Comparison of ENCODE assay signal across 24 cellular contexts in genomic region chr11:96019810-96020747, GRCh38.
DNase-seq lines count a peak whose midpoint lies in the region; ATAC-seq and TF ChIP-seq lines count a peak whose summit lies in the region.
"Had no signal": no experiment of that assay in that cellular context is flagged by ENCODE, and none has a peak within 500 bp of the region (broad histone marks: within the 10 kb centered on the region; RNA-seq: fewer than 3 reads in every experiment).

No MANE protein-coding gene starts in this region.

- H3K9me2 ChIP-seq in GM23338 (ENCODE audit: insufficient read depth), result no peaks in the 10 kb centered on the region

- H3K4me3 Mint-ChIP-seq in activated T-cell treated with anti-CD3 and anti-CD28 coated beads, Interleukin-2, amount 50 U/mL, for 4 hours, result no peak overlapping the region
- H3K4me3 Mint-ChIP-seq in GM23338, result no peak overlapping the region
- no peak overlapping the region for H3K4me3 Mint-ChIP-seq in activated naive CD8-positive, alpha-beta T cell treated with anti-CD3 and anti-CD28 coated beads for 36 hours
- H3K4me3 Mint-ChIP-seq in nephron progenitor cell, result no peak overlapping the region
- H3K4me3 Mint-ChIP-seq: activated CD8-positive, alpha-beta memory T cell treated with anti-CD3 and anti-CD28 coated beads, Interleukin-2, amount 10 ng/mL, durations not matched to agents 7 days and 5 days had no signal

- no peaks in the 10 kb centered on the region for H3K36me3 ChIP-seq in GM23338 (ENCODE audit: insufficient read depth)
- H3K36me3 ChIP-seq: SJCRH30, tibial artery had no signal

- H3K36me3 Mint-ChIP-seq in activated T-cell treated with anti-CD3 and anti-CD28 coated beads, Interleukin-2, amount 50 U/mL, for 4 hours (ENCODE audit: insufficient read depth), result peaks cover 5% of the 10 kb centered on the region
- no peaks in the 10 kb centered on the region for H3K36me3 Mint-ChIP-seq in GM23338 (ENCODE audit: low read depth)
- peaks cover 12% of the 10 kb centered on the region for H3K36me3 Mint-ChIP-seq in activated naive CD8-positive, alpha-beta T cell treated with anti-CD3 and anti-CD28 coated beads for 36 hours
- peaks cover 7% of the 10 kb centered on the region for H3K36me3 Mint-ChIP-seq in nephron progenitor cell (ENCODE audit: low read depth)
- H3K36me3 Mint-ChIP-seq: activated CD8-positive, alpha-beta memory T cell treated with anti-CD3 and anti-CD28 coated beads, Interleukin-2, amount 10 ng/mL, durations not matched to agents 7 days and 5 days had no signal

- H3K4me2 ChIP-seq in GM23338, result peak overlapping the region; percentile 52

- H3K4me1 ChIP-seq in GM23338 (ENCODE audit: insufficient read depth), result peaks cover 28% of the 10 kb centered on the region
- H3K4me1 ChIP-seq: psoas muscle, tibial artery had no signal

- no peak overlapping the region for H3K27ac Mint-ChIP-seq in GM23338
- peak overlapping the region; percentile 49 for H3K27ac Mint-ChIP-seq in activated naive CD8-positive, alpha-beta T cell treated with anti-CD3 and anti-CD28 coated beads for 36 hours
- H3K27ac Mint-ChIP-seq in nephron progenitor cell, result peak overlapping the region; percentile 15
- H3K27ac Mint-ChIP-seq: activated CD8-positive, alpha-beta memory T cell treated with anti-CD3 and anti-CD28 coated beads, Interleukin-2, amount 10 ng/mL, durations not matched to agents 7 days and 5 days had no signal

- H3K79me2 ChIP-seq in GM23338 (replicated peaks; ENCODE audit: insufficient read depth), result no peaks in the 10 kb centered on the region

- TF ChIP-seq CTCF in GM23338 (conservative IDR thresholded peaks at IDR 0.05; ENCODE audit: low read depth in 2 of 2) (no peak), nephron progenitor cell (IDR thresholded peaks at IDR 0.05) (no peak)

- H3K27me3 ChIP-seq in GM23338 (ENCODE audit: insufficient read depth), result no peaks in the 10 kb centered on the region
- H3K27me3 ChIP-seq: SJCRH30, tibial artery had no signal

- ATAC-seq in activated T-cell treated with anti-CD3 and anti-CD28 coated beads, Interleukin-2, amount 50 U/mL, for 4 hours, result peak; percentile 39 to 66
- ATAC-seq in GM23338 (peak; percentile 50), GM19467 (IDR thresholded peaks at IDR 0.05; ENCODE audit: unreplicated experiment) (no peak)
- ATAC-seq: activated CD8-positive, alpha-beta memory T cell treated with anti-CD3 and anti-CD28 coated beads, Interleukin-2, amount 10 ng/mL, durations not matched to agents 7 days and 5 days; left lobe of liver; psoas muscle had no signal

- no peaks in the 10 kb centered on the region for H3K27me3 Mint-ChIP-seq in activated T-cell treated with anti-CD3 and anti-CD28 coated beads, Interleukin-2, amount 50 U/mL, for 4 hours (ENCODE audit: low read depth)
- H3K27me3 Mint-ChIP-seq in GM23338 (ENCODE audit: insufficient read depth, low read depth, poor library complexity), result peaks cover 7% of the 10 kb centered on the region
- H3K27me3 Mint-ChIP-seq in activated naive CD8-positive, alpha-beta T cell treated with anti-CD3 and anti-CD28 coated beads for 36 hours, result no peaks in the 10 kb centered on the region
- H3K27me3 Mint-ChIP-seq in nephron progenitor cell (ENCODE audit: low read depth, poor library complexity), result no peaks in the 10 kb centered on the region
- H3K27me3 Mint-ChIP-seq: activated CD8-positive, alpha-beta memory T cell treated with anti-CD3 and anti-CD28 coated beads, Interleukin-2, amount 10 ng/mL, durations not matched to agents 7 days and 5 days had no signal

- no peaks in the 10 kb centered on the region for H4K20me1 ChIP-seq in GM23338 (replicated peaks; ENCODE audit: insufficient read depth)

- H3F3A ChIP-seq in GM23338 (replicated peaks; ENCODE audit: low read depth), result no peaks in the 10 kb centered on the region

- H2AFZ ChIP-seq in GM23338, result no peak overlapping the region; the same call in 1 of the 2 replicates

- H3K4me1 Mint-ChIP-seq in activated T-cell treated with anti-CD3 and anti-CD28 coated beads, Interleukin-2, amount 50 U/mL, for 4 hours (ENCODE audit: low read depth), result peaks cover 46% of the 10 kb centered on the region
- H3K4me1 Mint-ChIP-seq in GM23338 (peaks cover 12% of the 10 kb centered on the region), nephron progenitor cell (peaks cover 15% of the 10 kb centered on the region)
- peaks cover 54% of the 10 kb centered on the region for H3K4me1 Mint-ChIP-seq in activated naive CD8-positive, alpha-beta T cell treated with anti-CD3 and anti-CD28 coated beads for 36 hours

- H3K9me3 Mint-ChIP-seq in activated T-cell treated with anti-CD3 and anti-CD28 coated beads, Interleukin-2, amount 50 U/mL, for 4 hours, result no peaks in the 10 kb centered on the region
- H3K9me3 Mint-ChIP-seq in GM23338 (no peaks in the 10 kb centered on the region), nephron progenitor cell (no peaks in the 10 kb centered on the region)
- H3K9me3 Mint-ChIP-seq in activated naive CD8-positive, alpha-beta T cell treated with anti-CD3 and anti-CD28 coated beads for 36 hours, result no peaks in the 10 kb centered on the region

- DNase-seq in activated T-cell treated with anti-CD3 and anti-CD28 coated beads, Interleukin-2, amount 50 U/mL, for 4 hours, result no peak
- DNase-seq in activated T-cell treated with anti-CD3 and anti-CD28 coated beads, Interleukin-2, amount 50 U/mL, for 1 hour, result no peak
- no peak for DNase-seq in GM23338 (ENCODE audit: low spot score)
- no peak for DNase-seq in activated naive CD8-positive, alpha-beta T cell treated with anti-CD3 and anti-CD28 coated beads for 36 hours
- DNase-seq in nephron progenitor cell, result no peak
- DNase-seq in NCI-H446 (lab: John Stamatoyannopoulos, UW), result no peak
- no peak for DNase-seq in GM19238 (ENCODE audit: insufficient read length, low spot score)
- DNase-seq: activated CD8-positive, alpha-beta memory T cell treated with anti-CD3 and anti-CD28 coated beads, Interleukin-2, amount 10 ng/mL, durations not matched to agents 7 days and 5 days; activated effector memory CD4-positive, alpha-beta T cell treated with anti-CD3 and anti-CD28 coated beads, Interleukin-2, amount 50 U/mL, for 16 hours; cerebellar nuclear complex; DMS53; foreskin fibroblast; GDM1; KG1; NCI-H1436 treated with DMSO at 0.1 percent for 48 hours; NCI-H524; psoas muscle; SJCRH30; stimulated activated naive CD4-positive, alpha-beta T cell; T-helper 2 cell; tibial artery had no signal

- H3K27ac ChIP-seq in GM23338 (ENCODE audit: low read depth), result 0 out of 2 replicates have a peak overlapping the region, but pooled peaks have one; percentile 51
- H3K27ac ChIP-seq: psoas muscle, SJCRH30, tibial artery, VCaP had no signal

- no peak overlapping the region for H3K4me3 ChIP-seq in GM23338
- H3K4me3 ChIP-seq: psoas muscle, SJCRH30, tibial artery had no signal

TF ChIP-seq in GM23338, 12 proteins besides CTCF, POLR2A, EP300 and RAD21 (continues in another document):
- TF ChIP-seq POLR2AphosphoS5 (IDR thresholded peaks at IDR 0.05; ENCODE audit: low read depth), result no peak
- TF ChIP-seq REST (IDR thresholded peaks at IDR 0.05; ENCODE audit: unreplicated experiment), result no peak
- TF ChIP-seq EZH2 (IDR thresholded peaks at IDR 0.05; ENCODE audit: low read depth, unreplicated experiment), result no peak
- no peak for TF ChIP-seq ZNF114 (CRISPR knock-in tag; IDR thresholded peaks at IDR 0.05)
- no peak for TF ChIP-seq STAT1 (IDR thresholded peaks at IDR 0.05; ENCODE audit: unreplicated experiment)
- no peak for TF ChIP-seq CREB1 (CRISPR knock-in tag; IDR thresholded peaks at IDR 0.05; ENCODE audit: low read depth)
- no peak for TF ChIP-seq NANOG (IDR thresholded peaks at IDR 0.05; ENCODE audit: borderline replicate concordance)
- TF ChIP-seq JUNB (IDR thresholded peaks at IDR 0.05; ENCODE audit: unreplicated experiment), result no peak
- no peak for TF ChIP-seq ETS1 (IDR thresholded peaks at IDR 0.05)
- TF ChIP-seq ZNF331 (CRISPR knock-in tag; IDR thresholded peaks at IDR 0.05; ENCODE audit: low read depth), result no peak
